ENCODE assay signal across 13 cellular contexts in genomic region chr7:130420943-130421578, GRCh38. TPM values are rescaled to one million over a fixed set of nuclear protein-coding genes. Genes with fewer than 3 reads are reported as not detected.
DNase-seq lines count a peak whose midpoint lies in the region; ATAC-seq and TF ChIP-seq lines count a peak whose summit lies in the region.
"Had no signal": no experiment of that assay in that cellular context is flagged by ENCODE, and none has a peak within 500 bp of the region (broad histone marks: within the 10 kb centered on the region; RNA-seq: fewer than 3 reads in every experiment).

No MANE protein-coding gene starts in this region.

- H3K9me3 ChIP-seq in neural cell (ENCODE audit: low read length) = no peaks in the 10 kb centered on the region
- H3K9me3 ChIP-seq: MG63, prostate gland had no signal

- TF ChIP-seq EP300 in neural cell (conservative IDR thresholded peaks at IDR 0.05; ENCODE audit: poor library complexity, severe bottlenecking) = no peak

- H3K4me2 ChIP-seq in neural cell (ENCODE audit: low read length) = peak overlapping the region; percentile 20

- H3K79me2 ChIP-seq in neural cell (replicated peaks; ENCODE audit: insufficient read depth, low read length) = peaks cover 23% of the 10 kb centered on the region

- H3K36me3 ChIP-seq in neural cell (ENCODE audit: insufficient read depth, low read length) = no peaks in the 10 kb centered on the region
- H3K36me3 ChIP-seq: prostate gland had no signal

- DNase-seq in DMS153 treated with DMSO at 0.1 percent for 48 hours (lab: John Stamatoyannopoulos, UW; ENCODE audit: unreplicated experiment) = peak; percentile 79
- peak; percentile 49 for DNase-seq in NCI-H345 (lab: John Stamatoyannopoulos, UW)
- peak; percentile 72 for DNase-seq in dermis blood vessel endothelial cell
- DNase-seq in coronary artery (ENCODE audit: low spot score) = no peak
- DNase-seq in HCEC 1CT = no peak
- DNase-seq: left cardiac atrium; NK-92 treated with Interleukin-12 subunit alpha and Interleukin-12 subunit beta, amount 100 ng/mL, for 24 hours had no signal

- no peak for ATAC-seq in HG03442 (IDR thresholded peaks at IDR 0.05; ENCODE audit: unreplicated experiment)
- no peak for ATAC-seq in HG02610 (IDR thresholded peaks at IDR 0.05; ENCODE audit: unreplicated experiment)

- TF ChIP-seq CTCF in neural cell (IDR thresholded peaks at IDR 0.05; ENCODE audit: poor library complexity, severe bottlenecking) = no peak
- TF ChIP-seq CTCF in coronary artery (IDR thresholded peaks at IDR 0.05) = no peak

- H3K4me3 ChIP-seq in neural cell (ENCODE audit: low read length) (peak overlapping the region; percentile 12), coronary artery (no peak overlapping the region)
- H3K4me3 ChIP-seq: MG63, prostate gland had no signal

- no peaks in the 10 kb centered on the region for H3K9me2 ChIP-seq in neural cell (ENCODE audit: insufficient read depth, low read length)

- no peak for TF ChIP-seq RAD21 in neural cell (conservative IDR thresholded peaks at IDR 0.05)

- H3K27ac ChIP-seq in neural cell (ENCODE audit: low read length) (peak overlapping the region; percentile 68), coronary artery (no peak overlapping the region)
- H3K27ac ChIP-seq: prostate gland had no signal

- H3F3A ChIP-seq in neural cell (ENCODE audit: insufficient read depth, low read length, poor library complexity, severe bottlenecking) = no peaks in the 10 kb centered on the region

- no peaks in the 10 kb centered on the region for H4K20me1 ChIP-seq in neural cell (ENCODE audit: insufficient read depth)

- no peaks in the 10 kb centered on the region for H3K27me3 ChIP-seq in neural cell (ENCODE audit: insufficient read depth, low read depth, low read length)
- H3K27me3 ChIP-seq: MG63 had no signal

- H3K9ac ChIP-seq in neural cell (ENCODE audit: low read length) = peak overlapping the region; percentile 29

- H2AFZ ChIP-seq in neural cell (ENCODE audit: low read depth, low read length) = peak overlapping the region; percentile 15

TF ChIP-seq in neural cell, 6 proteins besides CTCF, POLR2A, EP300 and RAD21:
- TF ChIP-seq POLR2AphosphoS5 (IDR thresholded peaks at IDR 0.05) (no peak), SMC3 (conservative IDR thresholded peaks at IDR 0.05; ENCODE audit: poor library complexity) (no peak), REST (IDR thresholded peaks at IDR 0.05; ENCODE audit: borderline replicate concordance) (no peak), TAF1 (IDR thresholded peaks at IDR 0.05; ENCODE audit: low read depth) (no peak), EZH2 (IDR thresholded peaks at IDR 0.05; ENCODE audit: borderline replicate concordance, insufficient read depth, low read length, poor library complexity, severe bottlenecking) (no peak), MXI1 (conservative IDR thresholded peaks at IDR 0.05; ENCODE audit: poor library complexity, severe bottlenecking) (no peak)

RNA-seq across cellular contexts. Expression of gene CEP41, which starts 19.8 kb away (rescaled TPM):
- total RNA-seq in dermis blood vessel endothelial cell = 11.4 and 12.4 TPM in 2 replicates
- 47.0 and 47.5 TPM in 2 replicates for polyA plus RNA-seq in neural cell
- 44.6 and 49.2 TPM in 2 replicates for polyA minus RNA-seq in neural cell

RNA-seq across cellular contexts. Expression of gene CPA1, which starts 40.8 kb away (rescaled TPM):
- total RNA-seq in dermis blood vessel endothelial cell = not detected in 2 replicates
- not detected in 2 replicates for polyA plus RNA-seq in neural cell
- not detected in 2 replicates for polyA minus RNA-seq in neural cell
- total RNA-seq: T-helper 1 cell treated with Interleukin-12 subunit alpha and Interleukin-12 subunit beta and Interleukin-4 antibody, amounts not matched to agents 30 ng/mL and 1 ng/mL, for 36 hours had no signal

Comparison
In these comparisons a context has a peak if more than half of its experiments do, and no peak if none do; other contexts are left out.
1. DNase-seq: peak in DMS153 treated with DMSO at 0.1 percent for 48 hours (single experiment), NCI-H345 (single experiment) and dermis blood vessel endothelial cell (single experiment); none in coronary artery (single experiment) and HCEC 1CT (single experiment).